ENCODE assay signal across 23 cellular contexts in the genomic region with DNA sequence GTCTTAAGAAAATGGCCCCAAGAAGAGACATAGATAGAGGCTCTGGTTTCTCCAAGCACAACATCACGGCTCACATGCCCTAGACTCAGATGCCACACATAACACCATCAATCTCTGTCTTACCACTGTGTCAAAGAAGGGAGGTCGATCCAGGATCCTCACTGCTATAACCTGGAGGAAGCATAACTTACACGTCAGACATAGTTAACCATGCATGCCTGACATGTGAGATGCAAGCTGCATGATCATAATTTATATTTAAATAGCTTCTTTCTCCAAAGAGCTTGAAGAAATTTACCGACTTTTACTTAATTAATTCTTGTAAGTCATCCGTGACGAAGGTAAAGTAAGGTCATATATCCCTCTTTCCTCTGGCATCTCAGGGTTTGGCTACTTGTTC.
"Had no signal": no experiment of that assay in that cellular context is flagged by ENCODE, and none has a peak within 500 bp of the region (broad histone marks: within the 10 kb centered on the region; RNA-seq: fewer than 3 reads in every experiment).

No MANE protein-coding gene starts in this region.

- H3K4me3 ChIP-seq: adrenal gland, right lobe of liver, SJCRH30, upper lobe of left lung had no signal

- H3K9me3 ChIP-seq: adrenal gland, right lobe of liver, SJCRH30, upper lobe of left lung had no signal

- H3K36me3 Mint-ChIP-seq: activated naive CD4-positive, alpha-beta T cell treated with anti-CD3 and anti-CD28 coated beads, Interleukin-2, amount 50 U/mL, for 72 hours; natural killer cell; stimulated activated effector memory CD8-positive, alpha-beta T cell treated with anti-CD3 and anti-CD28 coated beads, Interleukin-12 subunit alpha, Interleukin-12 subunit beta, amount 100 ng/mL, for 72 hours; T-cell had no signal

- H3K79me2 ChIP-seq: parathyroid adenoma had no signal

- H3K4me1 ChIP-seq: foreskin keratinocyte, parathyroid adenoma, right lobe of liver, SJCRH30 had no signal

- H3K9me3 Mint-ChIP-seq: activated naive CD4-positive, alpha-beta T cell treated with anti-CD3 and anti-CD28 coated beads, Interleukin-2, amount 50 U/mL, for 72 hours; stimulated activated effector memory CD8-positive, alpha-beta T cell treated with anti-CD3 and anti-CD28 coated beads, Interleukin-12 subunit alpha, Interleukin-12 subunit beta, amount 100 ng/mL, for 72 hours; stimulated activated naive CD8-positive, alpha-beta T cell treated with anti-CD3 and anti-CD28 coated beads, Interleukin-15, amount 100 ng/mL, for 72 hours; T-cell had no signal

- H3K36me3 ChIP-seq: adrenal gland, right lobe of liver, SJCRH30, upper lobe of left lung had no signal

- DNase-seq: activated CD4-positive, alpha-beta T cell treated with anti-CD3 and anti-CD28 coated beads for 1 hour; activated CD4-positive, alpha-beta T cell treated with anti-CD3 and anti-CD28 coated beads, Interleukin-2, amount 50 U/mL, for 1 hour; activated gamma-delta T cell treated with Interleukin-2 at 50 U/mL for 16 hours; activated T-cell treated with anti-CD3 and anti-CD28 coated beads, Interleukin-2, amount 50 U/mL, for 1 hour; adrenal gland; cerebellar nuclear complex; cortex of kidney; foreskin keratinocyte; hypothalamus; natural killer cell; nucleus accumbens; right lobe of liver; SJCRH30; small intestine; stimulated activated CD4-positive, alpha-beta T cell treated with anti-CD3 and anti-CD28 coated beads, Interleukin-2, amount 100 ng/mL, for 24 hours; stimulated activated naive CD8-positive, alpha-beta T cell treated with anti-CD3 and anti-CD28 coated beads, Interleukin-15, amount 100 ng/mL, for 72 hours; T-cell; upper lobe of left lung had no signal

- H3K27me3 ChIP-seq: adrenal gland, foreskin keratinocyte, right lobe of liver, SJCRH30, upper lobe of left lung had no signal

- H3K4me3 Mint-ChIP-seq: mesothelial cell of epicardium; natural killer cell; stimulated activated effector memory CD8-positive, alpha-beta T cell treated with anti-CD3 and anti-CD28 coated beads, Interleukin-12 subunit alpha, Interleukin-12 subunit beta, amount 100 ng/mL, for 72 hours; stimulated activated naive CD8-positive, alpha-beta T cell treated with anti-CD3 and anti-CD28 coated beads, Interleukin-15, amount 100 ng/mL, for 72 hours; T-cell had no signal

- H3K27ac Mint-ChIP-seq: activated naive CD4-positive, alpha-beta T cell treated with anti-CD3 and anti-CD28 coated beads, Interleukin-2, amount 50 U/mL, for 72 hours; mesothelial cell of epicardium; natural killer cell; stimulated activated effector memory CD8-positive, alpha-beta T cell treated with anti-CD3 and anti-CD28 coated beads, Interleukin-12 subunit alpha, Interleukin-12 subunit beta, amount 100 ng/mL, for 72 hours; stimulated activated naive CD8-positive, alpha-beta T cell treated with anti-CD3 and anti-CD28 coated beads, Interleukin-15, amount 100 ng/mL, for 72 hours; T-cell had no signal

- ATAC-seq: activated naive CD4-positive, alpha-beta T cell treated with anti-CD3 and anti-CD28 coated beads, Interleukin-2, amount 50 U/mL, for 72 hours; foreskin keratinocyte; left lobe of liver; natural killer cell; right lobe of liver; stimulated activated effector memory CD8-positive, alpha-beta T cell treated with anti-CD3 and anti-CD28 coated beads, Interleukin-12 subunit alpha, Interleukin-12 subunit beta, amount 100 ng/mL, for 72 hours; stimulated activated naive CD8-positive, alpha-beta T cell treated with anti-CD3 and anti-CD28 coated beads, Interleukin-15, amount 100 ng/mL, for 72 hours; T-cell had no signal

- H3K9ac ChIP-seq: parathyroid adenoma had no signal

- H2AFZ ChIP-seq: parathyroid adenoma had no signal

- H3K27ac ChIP-seq: adrenal gland, foreskin keratinocyte, parathyroid adenoma, right lobe of liver, SJCRH30, upper lobe of left lung had no signal

- H3K4me1 Mint-ChIP-seq: natural killer cell; stimulated activated effector memory CD8-positive, alpha-beta T cell treated with anti-CD3 and anti-CD28 coated beads, Interleukin-12 subunit alpha, Interleukin-12 subunit beta, amount 100 ng/mL, for 72 hours; stimulated activated naive CD8-positive, alpha-beta T cell treated with anti-CD3 and anti-CD28 coated beads, Interleukin-15, amount 100 ng/mL, for 72 hours; T-cell had no signal
